ENCODE assay signal across 14 cellular contexts in genomic region chr6:658244-658643, GRCh38. TPM values are rescaled to one million over a fixed set of nuclear protein-coding genes. Genes with fewer than 3 reads are reported as not detected.
DNase-seq lines count a peak whose midpoint lies in the region; ATAC-seq and TF ChIP-seq lines count a peak whose summit lies in the region.
"Had no signal": no experiment of that assay in that cellular context is flagged by ENCODE, and none has a peak within 500 bp of the region (broad histone marks: within the 10 kb centered on the region; RNA-seq: fewer than 3 reads in every experiment).

No MANE protein-coding gene starts in this region.

- H3K9me3 ChIP-seq in adipocyte (ENCODE audit: control insufficient read depth, low read length) = no peaks in the 10 kb centered on the region
- H3K9me3 ChIP-seq: prostate gland had no signal

- H3K9me2 ChIP-seq in GM23338 (ENCODE audit: insufficient read depth) = no peaks in the 10 kb centered on the region

- H2AFZ ChIP-seq in GM23338 = no peak overlapping the region

- H3K4me3 Mint-ChIP-seq in GM23338 = no peak overlapping the region
- H3K4me3 Mint-ChIP-seq in glutamatergic neuron (ENCODE audit: unreplicated experiment) = no peak overlapping the region

- no peak overlapping the region for H3K4me3 ChIP-seq in GM23338
- H3K4me3 ChIP-seq in adipocyte (ENCODE audit: low read length) = peak overlapping the region; percentile 47
- H3K4me3 ChIP-seq: prostate gland had no signal

- no peaks in the 10 kb centered on the region for H4K20me1 ChIP-seq in GM23338 (replicated peaks; ENCODE audit: insufficient read depth)

- no peak for DNase-seq in GM23338 (ENCODE audit: low spot score)
- DNase-seq in adipocyte (ENCODE audit: low read depth) = peak; percentile 61
- peak; percentile 67 for DNase-seq in foreskin melanocyte
- DNase-seq in sciatic nerve (ENCODE audit: low spot score) = no peak
- no peak for DNase-seq in SK-N-DZ (ENCODE audit: low spot score)
- DNase-seq in DMS153 treated with DMSO at 0.1 percent for 48 hours (lab: John Stamatoyannopoulos, UW; ENCODE audit: unreplicated experiment) = no peak
- no peak for DNase-seq in glutamatergic neuron
- DNase-seq: activated naive CD4-positive, alpha-beta T cell treated with Interleukin-2 at 50 U/mL for 16 hours; GDM1; hippocampal formation; NCI-H1436; NCI-H446 treated with DMSO at 0.1 percent for 48 hours; PC-3 had no signal

- H3K9ac ChIP-seq in adipocyte (ENCODE audit: low read length) = peak overlapping the region; percentile 39

- H3K4me2 ChIP-seq in GM23338 = no peak overlapping the region

- H3K36me3 ChIP-seq in GM23338 (ENCODE audit: insufficient read depth) (no peaks in the 10 kb centered on the region), adipocyte (ENCODE audit: control insufficient read depth, insufficient read depth, low read length, severe bottlenecking) (no peaks in the 10 kb centered on the region)
- H3K36me3 ChIP-seq: prostate gland had no signal

- ATAC-seq in GM23338 (no peak), sciatic nerve (peak; percentile 55)
- ATAC-seq: PC-3 had no signal

- H3K27ac Mint-ChIP-seq in GM23338 (peak overlapping the region; percentile 63), glutamatergic neuron (ENCODE audit: unreplicated experiment) (no peak overlapping the region)

- H3K4me1 Mint-ChIP-seq in GM23338 = peaks cover 71% of the 10 kb centered on the region
- peaks cover 20% of the 10 kb centered on the region for H3K4me1 Mint-ChIP-seq in glutamatergic neuron (ENCODE audit: low read depth, unreplicated experiment)

- H3K4me1 ChIP-seq in GM23338 (ENCODE audit: insufficient read depth) (peaks cover 79% of the 10 kb centered on the region), adipocyte (ENCODE audit: control insufficient read depth, insufficient read depth, low read length) (peaks cover 22% of the 10 kb centered on the region)
- H3K4me1 ChIP-seq: prostate gland had no signal

- TF ChIP-seq CTCF in GM23338 (conservative IDR thresholded peaks at IDR 0.05; ENCODE audit: low read depth in 2 of 2) (no peak), glutamatergic neuron (IDR thresholded peaks at IDR 0.05; ENCODE audit: partially characterized antibody, unreplicated experiment) (no peak)

- H3K36me3 Mint-ChIP-seq in GM23338 (ENCODE audit: low read depth) = peaks cover 18% of the 10 kb centered on the region
- H3K36me3 Mint-ChIP-seq in glutamatergic neuron (ENCODE audit: unreplicated experiment) = peaks cover 5% of the 10 kb centered on the region

- H3F3A ChIP-seq in GM23338 (replicated peaks; ENCODE audit: low read depth) = 0 out of 2 replicates have a peak, but pooled peaks cover 10% of the 10 kb centered on the region

- 0 out of 2 replicates have a peak overlapping the region, but pooled peaks have one; percentile 48 for H3K27ac ChIP-seq in GM23338 (ENCODE audit: low read depth)
- H3K27ac ChIP-seq: prostate gland had no signal

- no peaks in the 10 kb centered on the region for H3K27me3 ChIP-seq in GM23338 (ENCODE audit: insufficient read depth)
- H3K27me3 ChIP-seq in adipocyte (replicated peaks; ENCODE audit: control insufficient read depth, insufficient read depth, low read length) = no peaks in the 10 kb centered on the region

- H3K9me3 Mint-ChIP-seq in GM23338 = no peaks in the 10 kb centered on the region; the same call in 2 of the 3 replicates
- peaks cover 4% of the 10 kb centered on the region for H3K9me3 Mint-ChIP-seq in glutamatergic neuron (ENCODE audit: unreplicated experiment)

- intact Hi-C loops in sciatic nerve (cut with DNase I) = no loop called here

- H3K79me2 ChIP-seq in GM23338 (replicated peaks; ENCODE audit: insufficient read depth) = peaks cover 88% of the 10 kb centered on the region

- H3K27me3 Mint-ChIP-seq in GM23338 (ENCODE audit: insufficient read depth, low read depth, poor library complexity) = no peaks in the 10 kb centered on the region
- no peaks in the 10 kb centered on the region for H3K27me3 Mint-ChIP-seq in glutamatergic neuron (ENCODE audit: unreplicated experiment)

TF ChIP-seq in GM23338, 12 proteins besides CTCF, POLR2A, EP300 and RAD21:
- TF ChIP-seq, protein P1, sequence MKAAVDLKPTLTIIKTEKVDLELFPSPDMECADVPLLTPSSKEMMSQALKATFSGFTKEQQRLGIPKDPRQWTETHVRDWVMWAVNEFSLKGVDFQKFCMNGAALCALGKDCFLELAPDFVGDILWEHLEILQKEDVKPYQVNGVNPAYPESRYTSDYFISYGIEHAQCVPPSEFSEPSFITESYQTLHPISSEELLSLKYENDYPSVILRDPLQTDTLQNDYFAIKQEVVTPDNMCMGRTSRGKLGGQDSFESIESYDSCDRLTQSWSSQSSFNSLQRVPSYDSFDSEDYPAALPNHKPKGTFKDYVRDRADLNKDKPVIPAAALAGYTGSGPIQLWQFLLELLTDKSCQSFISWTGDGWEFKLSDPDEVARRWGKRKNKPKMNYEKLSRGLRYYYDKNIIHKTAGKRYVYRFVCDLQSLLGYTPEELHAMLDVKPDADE (IDR thresholded peaks at IDR 0.05) = no peak
- TF ChIP-seq, protein P2, sequence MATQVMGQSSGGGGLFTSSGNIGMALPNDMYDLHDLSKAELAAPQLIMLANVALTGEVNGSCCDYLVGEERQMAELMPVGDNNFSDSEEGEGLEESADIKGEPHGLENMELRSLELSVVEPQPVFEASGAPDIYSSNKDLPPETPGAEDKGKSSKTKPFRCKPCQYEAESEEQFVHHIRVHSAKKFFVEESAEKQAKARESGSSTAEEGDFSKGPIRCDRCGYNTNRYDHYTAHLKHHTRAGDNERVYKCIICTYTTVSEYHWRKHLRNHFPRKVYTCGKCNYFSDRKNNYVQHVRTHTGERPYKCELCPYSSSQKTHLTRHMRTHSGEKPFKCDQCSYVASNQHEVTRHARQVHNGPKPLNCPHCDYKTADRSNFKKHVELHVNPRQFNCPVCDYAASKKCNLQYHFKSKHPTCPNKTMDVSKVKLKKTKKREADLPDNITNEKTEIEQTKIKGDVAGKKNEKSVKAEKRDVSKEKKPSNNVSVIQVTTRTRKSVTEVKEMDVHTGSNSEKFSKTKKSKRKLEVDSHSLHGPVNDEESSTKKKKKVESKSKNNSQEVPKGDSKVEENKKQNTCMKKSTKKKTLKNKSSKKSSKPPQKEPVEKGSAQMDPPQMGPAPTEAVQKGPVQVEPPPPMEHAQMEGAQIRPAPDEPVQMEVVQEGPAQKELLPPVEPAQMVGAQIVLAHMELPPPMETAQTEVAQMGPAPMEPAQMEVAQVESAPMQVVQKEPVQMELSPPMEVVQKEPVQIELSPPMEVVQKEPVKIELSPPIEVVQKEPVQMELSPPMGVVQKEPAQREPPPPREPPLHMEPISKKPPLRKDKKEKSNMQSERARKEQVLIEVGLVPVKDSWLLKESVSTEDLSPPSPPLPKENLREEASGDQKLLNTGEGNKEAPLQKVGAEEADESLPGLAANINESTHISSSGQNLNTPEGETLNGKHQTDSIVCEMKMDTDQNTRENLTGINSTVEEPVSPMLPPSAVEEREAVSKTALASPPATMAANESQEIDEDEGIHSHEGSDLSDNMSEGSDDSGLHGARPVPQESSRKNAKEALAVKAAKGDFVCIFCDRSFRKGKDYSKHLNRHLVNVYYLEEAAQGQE (IDR thresholded peaks at IDR 0.05; ENCODE audit: unreplicated experiment) = no peak
- no peak for TF ChIP-seq ZNF331 (CRISPR knock-in tag; IDR thresholded peaks at IDR 0.05; ENCODE audit: low read depth)
- TF ChIP-seq CREB1 (CRISPR knock-in tag; IDR thresholded peaks at IDR 0.05; ENCODE audit: low read depth) = no peak
- TF ChIP-seq STAT1 (IDR thresholded peaks at IDR 0.05; ENCODE audit: unreplicated experiment) = no peak
- TF ChIP-seq POLR2AphosphoS5 (IDR thresholded peaks at IDR 0.05; ENCODE audit: low read depth) = no peak
- TF ChIP-seq NANOG (IDR thresholded peaks at IDR 0.05; ENCODE audit: borderline replicate concordance) = no peak
- TF ChIP-seq EZH2phosphoT487 (IDR thresholded peaks at IDR 0.05; ENCODE audit: unreplicated experiment) = no peak
- no peak for TF ChIP-seq EZH2 (IDR thresholded peaks at IDR 0.05; ENCODE audit: low read depth, unreplicated experiment)
- TF ChIP-seq JUNB (IDR thresholded peaks at IDR 0.05; ENCODE audit: unreplicated experiment) = no peak
- TF ChIP-seq ZNF114 (CRISPR knock-in tag; IDR thresholded peaks at IDR 0.05) = no peak
TF ChIP-seq in GM23338: peak in this region for 0.

RNA-seq across cellular contexts. Expression of gene HUS1B, which starts 1.3 kb away (rescaled TPM):
- 3.9 and 7.0 TPM in 2 replicates for total RNA-seq in GM23338 (2014; rRNA removed; shearing (Covaris generic))
- 0.94 and 1.3 TPM in 2 replicates for polyA plus RNA-seq in GM23338 (2016; fragmentation: Nextera tagmentation; extraction: Ambion mirVana)
- total RNA-seq in sciatic nerve (2.0 TPM), glutamatergic neuron (ENCODE audit: unreplicated experiment) (1.1 TPM)
- polyA plus RNA-seq in SK-N-DZ (2014; cell fraction: cytosol; rRNA removed) = 0.26 and 0.82 TPM in 2 replicates
- 1.9 TPM in 1 of 2 replicates, not detected in the other for polyA plus RNA-seq in SK-N-DZ (2014; cell fraction: nucleus; rRNA removed)

RNA-seq across cellular contexts. Expression of gene EXOC2, which starts 34.7 kb away (rescaled TPM):
- total RNA-seq in GM23338 (2014; rRNA removed; shearing (Covaris generic)) = 90.1 and 93.6 TPM in 2 replicates
- polyA plus RNA-seq in GM23338 (2016; fragmentation: Nextera tagmentation; extraction: Ambion mirVana) = 28.7 and 29.8 TPM in 2 replicates
- total RNA-seq in sciatic nerve = 27.2 TPM
- polyA plus RNA-seq in SK-N-DZ (2014; cell fraction: cytosol; rRNA removed) = 20.3 and 27.5 TPM in 2 replicates
- polyA plus RNA-seq in SK-N-DZ (2014; cell fraction: nucleus; rRNA removed) = 11.2 and 14.4 TPM in 2 replicates
- 31.3 TPM for total RNA-seq in glutamatergic neuron (ENCODE audit: unreplicated experiment)

Comparison
In these comparisons a context has a peak if more than half of its experiments do, and no peak if none do; other contexts are left out.
1. DNase-seq: peak in adipocyte (single experiment) and foreskin melanocyte (single experiment); none in GM23338 (single experiment), sciatic nerve (single experiment), SK-N-DZ (single experiment), DMS153 treated with DMSO at 0.1 percent for 48 hours (single experiment) and glutamatergic neuron (single experiment).